In the genomic region with DNA sequence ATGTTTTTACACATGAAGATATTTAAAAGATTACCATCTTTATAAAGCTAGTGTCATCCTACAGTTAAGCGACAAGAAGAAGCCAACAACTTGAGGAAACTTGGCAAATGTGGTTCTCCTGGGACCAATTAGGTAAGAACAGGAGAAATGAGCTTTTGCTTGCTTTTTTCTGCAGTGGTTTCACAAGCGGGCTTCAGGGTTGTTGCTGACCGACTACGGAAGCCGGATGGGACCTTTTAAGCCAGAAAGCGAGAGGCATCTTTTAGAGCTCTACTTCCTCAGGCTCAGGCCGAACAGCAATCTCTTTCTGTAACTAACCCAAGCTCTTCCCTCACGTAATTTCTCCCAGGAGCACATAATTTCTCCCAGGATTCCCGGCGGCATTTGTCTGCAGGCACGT, we compare ENCODE assay signal across 23 cellular contexts.
"Had no signal": no experiment of that assay in that cellular context is flagged by ENCODE, and none has a peak within 500 bp of the region (broad histone marks: within the 10 kb centered on the region; RNA-seq: fewer than 3 reads in every experiment).

No MANE protein-coding gene starts in this region.

- H3K4me1 Mint-ChIP-seq: naive B cell; nephron; stimulated activated naive B cell treated with anti-CD40 and anti-IgM and Interleukin-4, amounts not matched to agents 10 μg/mL and 1 μg/mL and 100 μg/mL, for 72 hours; stimulated activated naive CD8-positive, alpha-beta T cell treated with anti-CD3 and anti-CD28 coated beads, Interleukin-15, amount 100 ng/mL, for 72 hours had no signal

- H3K4me2 ChIP-seq: hepatocyte had no signal

- H3K36me3 ChIP-seq: left ventricle myocardium inferior, neutrophil, right lobe of liver, spleen, upper lobe of left lung, uterus had no signal

- H3K27me3 ChIP-seq: hepatocyte, neutrophil, right lobe of liver, spleen, upper lobe of left lung, uterus had no signal

- H3K27me3 Mint-ChIP-seq: naive B cell; stimulated activated naive B cell treated with anti-CD40 and anti-IgM and Interleukin-4, amounts not matched to agents 10 μg/mL and 1 μg/mL and 100 μg/mL, for 72 hours; stimulated activated naive CD8-positive, alpha-beta T cell treated with anti-CD3 and anti-CD28 coated beads, Interleukin-15, amount 100 ng/mL, for 72 hours had no signal

- H3K36me3 Mint-ChIP-seq: naive B cell; stimulated activated naive B cell treated with anti-CD40 and anti-IgM and Interleukin-4, amounts not matched to agents 10 μg/mL and 1 μg/mL and 100 μg/mL, for 72 hours had no signal

- DNase-seq: effector memory CD4-positive, alpha-beta T cell; foreskin fibroblast; head of caudate nucleus; kidney; left cardiac atrium; left ventricle myocardium inferior; mesendoderm; naive B cell; retina; right lobe of liver; spleen; stimulated activated CD4-positive, alpha-beta T cell treated with anti-CD3 and anti-CD28 coated beads, Interleukin-2, amount 100 ng/mL, for 24 hours; stimulated activated CD4-positive, alpha-beta T cell treated with anti-CD3 and anti-CD28 coated beads, Interleukin-4, amount 100 ng/mL, for 4 hours; stimulated activated naive B cell treated with anti-CD40 and anti-IgM and Interleukin-4, amounts not matched to agents 10 μg/mL and 1 μg/mL and 100 μg/mL, for 72 hours; stimulated activated naive CD8-positive, alpha-beta T cell treated with anti-CD3 and anti-CD28 coated beads, Interleukin-15, amount 100 ng/mL, for 72 hours; upper lobe of left lung; uterus had no signal

- H3K4me3 ChIP-seq: hepatocyte, left ventricle myocardium inferior, lung, psoas muscle, right lobe of liver, spleen, upper lobe of left lung, uterus had no signal

- H2AFZ ChIP-seq: hepatocyte had no signal

- H3K79me2 ChIP-seq: hepatocyte had no signal

- H3K9me3 Mint-ChIP-seq: stimulated activated naive CD8-positive, alpha-beta T cell treated with anti-CD3 and anti-CD28 coated beads, Interleukin-15, amount 100 ng/mL, for 72 hours had no signal

- H3K27ac ChIP-seq: hepatocyte, left ventricle myocardium inferior, neutrophil, psoas muscle, right lobe of liver, spleen, upper lobe of left lung, uterus had no signal

- H3K9me3 ChIP-seq: neutrophil, psoas muscle, right lobe of liver, upper lobe of left lung, uterus had no signal

- H3K27ac Mint-ChIP-seq: naive B cell; nephron; stimulated activated naive B cell treated with anti-CD40 and anti-IgM and Interleukin-4, amounts not matched to agents 10 μg/mL and 1 μg/mL and 100 μg/mL, for 72 hours; stimulated activated naive CD8-positive, alpha-beta T cell treated with anti-CD3 and anti-CD28 coated beads, Interleukin-15, amount 100 ng/mL, for 72 hours had no signal

- ATAC-seq: esophagus mucosa; left cardiac atrium; psoas muscle; right lobe of liver; stimulated activated naive B cell treated with anti-CD40 and anti-IgM and Interleukin-4, amounts not matched to agents 10 μg/mL and 1 μg/mL and 100 μg/mL, for 72 hours; stimulated activated naive CD8-positive, alpha-beta T cell treated with anti-CD3 and anti-CD28 coated beads, Interleukin-15, amount 100 ng/mL, for 72 hours had no signal

- H3K4me1 ChIP-seq: left ventricle myocardium inferior, psoas muscle, right lobe of liver, spleen, upper lobe of left lung, uterus had no signal

- H3K4me3 Mint-ChIP-seq: naive B cell; nephron; stimulated activated naive B cell treated with anti-CD40 and anti-IgM and Interleukin-4, amounts not matched to agents 10 μg/mL and 1 μg/mL and 100 μg/mL, for 72 hours; stimulated activated naive CD8-positive, alpha-beta T cell treated with anti-CD3 and anti-CD28 coated beads, Interleukin-15, amount 100 ng/mL, for 72 hours had no signal
